In genomic region chr16:19523559-19524355, GRCh38 we compare ENCODE assay signal across 1 cellular context.
TF ChIP-seq lines count a peak whose summit lies in the region.

CCP110 (plus strand) TSS chr16:19523942; CDS start chr16:19527882, 3,940 bp downstream.

TF ChIP-seq in HepG2, 621 proteins besides CTCF, POLR2A, EP300 and RAD21 (continued from another document and continues in another):
- TF ChIP-seq ZBTB10 (CRISPR knock-in tag; IDR thresholded peaks at IDR 0.05; ENCODE audit: borderline replicate concordance) (no peak), ZSCAN12 (CRISPR knock-in tag; IDR thresholded peaks at IDR 0.05) (no peak), ZNF546 (CRISPR knock-in tag; conservative IDR thresholded peaks at IDR 0.05) (peak; percentile 95), ZNF740 (CRISPR knock-in tag; IDR thresholded peaks at IDR 0.05) (no peak), HOXA3 (CRISPR knock-in tag; IDR thresholded peaks at IDR 0.05) (peak; percentile 98), SNRNP70 (IDR thresholded peaks at IDR 0.05; ENCODE audit: low read depth, low read length) (no peak), ZNF232 (CRISPR knock-in tag; IDR thresholded peaks at IDR 0.05; ENCODE audit: borderline replicate concordance) (no peak), ZNF563 (CRISPR knock-in tag; IDR thresholded peaks at IDR 0.05) (peak; percentile 79), ZNF44 (CRISPR knock-in tag; IDR thresholded peaks at IDR 0.05) (no peak; the same call in 1 of the 2 replicates), ZNF556 (CRISPR knock-in tag; IDR thresholded peaks at IDR 0.05; ENCODE audit: borderline replicate concordance) (peak; percentile 90; the same call in 1 of the 2 replicates), GPN1 (CRISPR knock-in tag; IDR thresholded peaks at IDR 0.05; ENCODE audit: borderline replicate concordance) (peak; percentile 62; the same call in 1 of the 2 replicates), ZNF670 (CRISPR knock-in tag; IDR thresholded peaks at IDR 0.05; ENCODE audit: borderline replicate concordance) (peak; percentile 59), FOXJ3 (CRISPR knock-in tag; IDR thresholded peaks at IDR 0.05; ENCODE audit: borderline replicate concordance) (no peak), FOXO4 (CRISPR knock-in tag; conservative IDR thresholded peaks at IDR 0.05) (no peak), ZNF775 (CRISPR knock-in tag; IDR thresholded peaks at IDR 0.05; ENCODE audit: borderline replicate concordance) (peak; percentile 51; the same call in 1 of the 2 replicates), ZNF672 (CRISPR knock-in tag; IDR thresholded peaks at IDR 0.05) (no peak), ZNF296 (CRISPR knock-in tag; conservative IDR thresholded peaks at IDR 0.05) (no peak), HOMEZ (CRISPR knock-in tag; IDR thresholded peaks at IDR 0.05; ENCODE audit: low read depth) (peak; percentile 42; the same call in 1 of the 2 replicates), PAX8 (CRISPR knock-in tag; IDR thresholded peaks at IDR 0.05; ENCODE audit: borderline replicate concordance) (peak; percentile 92; the same call in 1 of the 2 replicates), RBM22 (optimal IDR thresholded peaks at IDR 0.05; ENCODE audit: low read length) (peak; percentile 91), ZNF280B (CRISPR knock-in tag; IDR thresholded peaks at IDR 0.05; ENCODE audit: borderline replicate concordance) (peak; percentile 77), HNF4G (IDR thresholded peaks at IDR 0.05; ENCODE audit: borderline replicate concordance, low read depth, low read length) (no peak), HNF4G (CRISPR knock-in tag; IDR thresholded peaks at IDR 0.05; ENCODE audit: borderline replicate concordance, low read depth) (no peak), ZNF7 (CRISPR knock-in tag; IDR thresholded peaks at IDR 0.05) (no peak), ZMAT5 (CRISPR knock-in tag; IDR thresholded peaks at IDR 0.05; ENCODE audit: borderline replicate concordance, low read depth) (no peak), ZNF281 (CRISPR knock-in tag; IDR thresholded peaks at IDR 0.05; ENCODE audit: borderline replicate concordance) (no peak), KLF6 (CRISPR knock-in tag; IDR thresholded peaks at IDR 0.05) (no peak), GATA4 (IDR thresholded peaks at IDR 0.05; ENCODE audit: borderline replicate concordance, low read depth) (peak; percentile 60; the same call in 1 of the 2 replicates), NPAS2 (CRISPR knock-in tag; IDR thresholded peaks at IDR 0.05; ENCODE audit: borderline replicate concordance) (no peak), ZNF552 (CRISPR knock-in tag; IDR thresholded peaks at IDR 0.05; ENCODE audit: borderline replicate concordance) (0 out of 2 replicates have a peak, but pooled peaks have one; percentile 25), FOXP4 (CRISPR knock-in tag; IDR thresholded peaks at IDR 0.05) (peak; percentile 31; the same call in 1 of the 2 replicates), HNF1B (CRISPR knock-in tag; IDR thresholded peaks at IDR 0.05) (peak; percentile 60; the same call in 1 of the 2 replicates), ZNF737 (CRISPR knock-in tag; IDR thresholded peaks at IDR 0.05; ENCODE audit: borderline replicate concordance) (no peak), ZNF564 (CRISPR knock-in tag; IDR thresholded peaks at IDR 0.05) (0 out of 2 replicates have a peak, but pooled peaks have one; percentile 26), ZGPAT (CRISPR knock-in tag; IDR thresholded peaks at IDR 0.05) (peak; percentile 83), KMT2A (CRISPR knock-in tag; IDR thresholded peaks at IDR 0.05) (peak; percentile 91)
